ENCODE assay signal across 8 cellular contexts in genomic region chr19:28737021-28737525, GRCh38.
A peak's percentile ranks its signal among the peaks of the same experiment; 100 is the strongest.
DNase-seq lines count a peak whose midpoint lies in the region; ATAC-seq and TF ChIP-seq lines count a peak whose summit lies in the region.

No MANE protein-coding gene starts in this region.

- peaks cover 4% of the 10 kb centered on the region for H3K9me3 Mint-ChIP-seq in Calu3 (ENCODE audit: low read depth, unreplicated experiment)

- H3K9me2 ChIP-seq in neural cell (ENCODE audit: insufficient read depth, low read length) = no peaks in the 10 kb centered on the region

- CTCF ChIA-PET in Calu3 (lab: Charles Lee) = interaction anchor here (0.6 to 1.9 kb wide), 7 partner anchors 142 to 764 kb away, joined by 3 to 38 read pairs (median 5); no protein-coding TSS in a partner anchor

- H3K36me3 ChIP-seq in RWPE2 (ENCODE audit: low read depth) (no peaks in the 10 kb centered on the region), fibroblast of lung (ENCODE audit: control insufficient read depth, insufficient read depth, low read length) (no peaks in the 10 kb centered on the region), neural cell (ENCODE audit: insufficient read depth, low read length) (no peaks in the 10 kb centered on the region)

- H3K9ac ChIP-seq in fibroblast of lung (ENCODE audit: insufficient read depth, low read length) = no peak overlapping the region
- no peak overlapping the region for H3K9ac ChIP-seq in neural cell (ENCODE audit: low read length)

- H3K36me3 Mint-ChIP-seq in Calu3 (ENCODE audit: insufficient read depth, unreplicated experiment) = no peaks in the 10 kb centered on the region

- H3K27me3 ChIP-seq in RWPE2 (ENCODE audit: insufficient read depth, poor library complexity, severe bottlenecking) = no peaks in the 10 kb centered on the region
- H3K27me3 ChIP-seq in fibroblast of lung (ENCODE audit: control insufficient read depth, insufficient read depth, low read length) = no peaks in the 10 kb centered on the region
- H3K27me3 ChIP-seq in neural cell (ENCODE audit: insufficient read depth, low read depth, low read length) = no peaks in the 10 kb centered on the region

- no peak for TF ChIP-seq EP300 in neural cell (conservative IDR thresholded peaks at IDR 0.05; ENCODE audit: poor library complexity, severe bottlenecking)

- H3K4me1 ChIP-seq in RWPE2 (ENCODE audit: insufficient read depth, poor library complexity, severe bottlenecking) (no peaks in the 10 kb centered on the region), fibroblast of lung (ENCODE audit: control insufficient read depth, extremely low read depth, insufficient read depth, low read length) (no peaks in the 10 kb centered on the region)

- H3K27ac Mint-ChIP-seq in Calu3 (ENCODE audit: unreplicated experiment) = peak overlapping the region; percentile 30

- H3K9me3 ChIP-seq in RWPE2 (ENCODE audit: severe bottlenecking) (no peaks in the 10 kb centered on the region), fibroblast of lung (ENCODE audit: control insufficient read depth, insufficient read depth, low read depth, low read length) (no peaks in the 10 kb centered on the region), neural cell (ENCODE audit: low read length) (no peaks in the 10 kb centered on the region)

- peak; percentile 72 for ATAC-seq in HG02870 (IDR thresholded peaks at IDR 0.05; ENCODE audit: unreplicated experiment)
- peak; percentile 73 for ATAC-seq in RWPE2 (ENCODE audit: low read depth)

- no peak overlapping the region for H3K4me3 Mint-ChIP-seq in Calu3 (ENCODE audit: low read depth, unreplicated experiment)

- H3K4me2 ChIP-seq in fibroblast of lung (ENCODE audit: extremely low read depth, insufficient read depth, low read length) (no peak overlapping the region), neural cell (ENCODE audit: low read length) (no peak overlapping the region)

- TF ChIP-seq CTCF in Calu3 (IDR thresholded peaks at IDR 0.05; ENCODE audit: unreplicated experiment) = peak; percentile 42
- TF ChIP-seq CTCF in RWPE2 (IDR thresholded peaks at IDR 0.05; ENCODE audit: poor library complexity, severe bottlenecking) = peak; percentile 82
- peak; percentile 54 to 60 for TF ChIP-seq CTCF in fibroblast of lung (conservative IDR thresholded peaks at IDR 0.05 in 1 of 2, IDR thresholded peaks at IDR 0.05 in 1 of 2; ENCODE audit: low read depth in 1 of 2, low read length in 2 of 2)
- peak; percentile 80 for TF ChIP-seq CTCF in neural cell (IDR thresholded peaks at IDR 0.05; ENCODE audit: poor library complexity, severe bottlenecking)

- H3K4me3 ChIP-seq in RWPE2 (ENCODE audit: severe bottlenecking) = no peak overlapping the region
- H3K4me3 ChIP-seq in fibroblast of lung (replicated peaks in 1 of 4; ENCODE audit: control extremely low read depth in 1 of 4, insufficient read depth in 1 of 4, low read depth in 3 of 4, low read length in 4 of 4) = no peak overlapping the region
- H3K4me3 ChIP-seq in neural cell (ENCODE audit: low read length) = no peak overlapping the region

- H4K20me1 ChIP-seq in fibroblast of lung (ENCODE audit: control insufficient read depth, extremely low read depth, insufficient read depth, low read length) (no peaks in the 10 kb centered on the region), neural cell (ENCODE audit: insufficient read depth) (no peaks in the 10 kb centered on the region)

- no peaks in the 10 kb centered on the region for H3K27me3 Mint-ChIP-seq in Calu3 (ENCODE audit: unreplicated experiment)

- no peaks in the 10 kb centered on the region for H3F3A ChIP-seq in neural cell (ENCODE audit: insufficient read depth, low read length, poor library complexity, severe bottlenecking)

- H3K27ac ChIP-seq in RWPE2 (ENCODE audit: poor library complexity, severe bottlenecking) (no peak overlapping the region), fibroblast of lung (ENCODE audit: insufficient read depth, low read length) (no peak overlapping the region), neural cell (ENCODE audit: low read length) (no peak overlapping the region)

- TF ChIP-seq RAD21 in neural cell (conservative IDR thresholded peaks at IDR 0.05) = peak; percentile 82

- H3K79me2 ChIP-seq in fibroblast of lung (ENCODE audit: control insufficient read depth, insufficient read depth, low read length) = no peaks in the 10 kb centered on the region
- no peaks in the 10 kb centered on the region for H3K79me2 ChIP-seq in neural cell (replicated peaks; ENCODE audit: insufficient read depth, low read length)

- intact Hi-C loops in Calu3 (cut with micrococcal nuclease; ENCODE audit: unreplicated experiment) = loop anchor here (1.0 to 5.0 kb wide), 5 partner anchors 120 to 980 kb away; partner anchors contain the start of gene C19orf12

- peaks cover 17% of the 10 kb centered on the region for H3K4me1 Mint-ChIP-seq in Calu3 (ENCODE audit: low read depth, unreplicated experiment)

- DNase-seq in Calu3 (peak; percentile 7), RWPE2 (ENCODE audit: low spot score) (no peak), fibroblast of lung (ENCODE audit: low read depth in 2 of 2) (peak; percentile 18 to 65), ureter (ENCODE audit: low spot score) (no peak), D341Med (ENCODE audit: low spot score) (no peak), GOT3 (lab: John Stamatoyannopoulos, UW) (no peak)

- no TSS peak for BruUV-seq in Calu3 (replicated peaks; lab: Mats Ljungman, UMichigan)

- H2AFZ ChIP-seq in fibroblast of lung (ENCODE audit: low read length) (peak overlapping the region; percentile 88), neural cell (ENCODE audit: low read depth, low read length) (no peak overlapping the region)

TF ChIP-seq in neural cell, 6 proteins besides CTCF, POLR2A, EP300 and RAD21:
- no peak for TF ChIP-seq POLR2AphosphoS5 (IDR thresholded peaks at IDR 0.05)
- no peak for TF ChIP-seq TAF1 (IDR thresholded peaks at IDR 0.05; ENCODE audit: low read depth)
- TF ChIP-seq SMC3 (conservative IDR thresholded peaks at IDR 0.05; ENCODE audit: poor library complexity) = peak; percentile 89
- no peak for TF ChIP-seq EZH2 (IDR thresholded peaks at IDR 0.05; ENCODE audit: borderline replicate concordance, insufficient read depth, low read length, poor library complexity, severe bottlenecking)
- no peak for TF ChIP-seq MXI1 (conservative IDR thresholded peaks at IDR 0.05; ENCODE audit: poor library complexity, severe bottlenecking)
- no peak for TF ChIP-seq REST (IDR thresholded peaks at IDR 0.05; ENCODE audit: borderline replicate concordance)

Comparison
In these comparisons a context has a peak if more than half of its experiments do, and no peak if none do; other contexts are left out.
1. DNase-seq: peak in Calu3 (single experiment) and fibroblast of lung (2 of 2); none in RWPE2 (single experiment), ureter (single experiment), D341Med (single experiment) and GOT3 (single experiment).
2. Peak in every context shown above with its lines, with median percentiles within 50 percentile points of each other: CTCF ChIP-seq.